In genomic region chr22:50190182-50190951, GRCh38 we compare ENCODE assay signal across 1 cellular context.
A peak's percentile ranks its signal among the peaks of the same experiment; 100 is the strongest.
TF ChIP-seq lines count a peak whose summit lies in the region.

No MANE protein-coding gene starts in this region.

TF ChIP-seq in WTC11, 78 proteins besides CTCF, POLR2A, EP300 and RAD21 (continued from another document):
- TF ChIP-seq ARID4B (CRISPR knock-in tag; IDR thresholded peaks at IDR 0.05; ENCODE audit: borderline replicate concordance) (no peak), NFYB (CRISPR knock-in tag; conservative IDR thresholded peaks at IDR 0.05; ENCODE audit: low read depth) (0 out of 2 replicates have a peak, but pooled peaks have one; percentile 7), NR2C2 (CRISPR knock-in tag; IDR thresholded peaks at IDR 0.05) (no peak), SMAD4 (CRISPR knock-in tag; IDR thresholded peaks at IDR 0.05) (no peak), ZNF396 (CRISPR knock-in tag; IDR thresholded peaks at IDR 0.05; ENCODE audit: borderline replicate concordance) (no peak), ZNF219 (CRISPR knock-in tag; IDR thresholded peaks at IDR 0.05; ENCODE audit: borderline replicate concordance) (no peak), FOXK1 (CRISPR knock-in tag; IDR thresholded peaks at IDR 0.05) (no peak), JAZF1 (CRISPR knock-in tag; IDR thresholded peaks at IDR 0.05) (no peak), ATF1 (CRISPR knock-in tag; IDR thresholded peaks at IDR 0.05) (no peak), TCF7 (CRISPR knock-in tag; IDR thresholded peaks at IDR 0.05; ENCODE audit: low read depth) (no peak), TEAD1 (CRISPR knock-in tag; IDR thresholded peaks at IDR 0.05) (peak; percentile 23; the same call in 1 of the 2 replicates), ZNF281 (CRISPR knock-in tag; IDR thresholded peaks at IDR 0.05) (0 out of 2 replicates have a peak, but pooled peaks have one; percentile 51), ATF3 (CRISPR knock-in tag; conservative IDR thresholded peaks at IDR 0.05) (no peak), FOXP4 (CRISPR knock-in tag; IDR thresholded peaks at IDR 0.05) (0 out of 2 replicates have a peak, but pooled peaks have one; percentile 20), GABPB1 (CRISPR knock-in tag; IDR thresholded peaks at IDR 0.05) (no peak), FOXP1 (CRISPR knock-in tag; IDR thresholded peaks at IDR 0.05; ENCODE audit: borderline replicate concordance) (no peak), ETV6 (CRISPR knock-in tag; IDR thresholded peaks at IDR 0.05) (0 out of 2 replicates have a peak, but pooled peaks have one; percentile 30), AR (CRISPR knock-in tag; IDR thresholded peaks at IDR 0.05) (no peak), ZNF121 (CRISPR knock-in tag; IDR thresholded peaks at IDR 0.05) (0 out of 2 replicates have a peak, but pooled peaks have one; percentile 30)
- TF ChIP-seq, protein P1, sequence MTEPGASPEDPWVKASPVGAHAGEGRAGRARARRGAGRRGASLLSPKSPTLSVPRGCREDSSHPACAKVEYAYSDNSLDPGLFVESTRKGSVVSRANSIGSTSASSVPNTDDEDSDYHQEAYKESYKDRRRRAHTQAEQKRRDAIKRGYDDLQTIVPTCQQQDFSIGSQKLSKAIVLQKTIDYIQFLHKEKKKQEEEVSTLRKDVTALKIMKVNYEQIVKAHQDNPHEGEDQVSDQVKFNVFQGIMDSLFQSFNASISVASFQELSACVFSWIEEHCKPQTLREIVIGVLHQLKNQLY (CRISPR knock-in tag; IDR thresholded peaks at IDR 0.05) = no peak
- TF ChIP-seq, protein P2, sequence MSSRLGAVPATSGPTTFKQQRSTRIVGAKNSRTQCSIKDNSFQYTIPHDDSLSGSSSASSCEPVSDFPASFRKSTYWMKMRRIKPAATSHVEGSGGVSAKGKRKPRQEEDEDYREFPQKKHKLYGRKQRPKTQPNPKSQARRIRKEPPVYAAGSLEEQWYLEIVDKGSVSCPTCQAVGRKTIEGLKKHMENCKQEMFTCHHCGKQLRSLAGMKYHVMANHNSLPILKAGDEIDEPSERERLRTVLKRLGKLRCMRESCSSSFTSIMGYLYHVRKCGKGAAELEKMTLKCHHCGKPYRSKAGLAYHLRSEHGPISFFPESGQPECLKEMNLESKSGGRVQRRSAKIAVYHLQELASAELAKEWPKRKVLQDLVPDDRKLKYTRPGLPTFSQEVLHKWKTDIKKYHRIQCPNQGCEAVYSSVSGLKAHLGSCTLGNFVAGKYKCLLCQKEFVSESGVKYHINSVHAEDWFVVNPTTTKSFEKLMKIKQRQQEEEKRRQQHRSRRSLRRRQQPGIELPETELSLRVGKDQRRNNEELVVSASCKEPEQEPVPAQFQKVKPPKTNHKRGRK (CRISPR knock-in tag; IDR thresholded peaks at IDR 0.05; ENCODE audit: borderline replicate concordance) = no peak
- TF ChIP-seq, protein P3, sequence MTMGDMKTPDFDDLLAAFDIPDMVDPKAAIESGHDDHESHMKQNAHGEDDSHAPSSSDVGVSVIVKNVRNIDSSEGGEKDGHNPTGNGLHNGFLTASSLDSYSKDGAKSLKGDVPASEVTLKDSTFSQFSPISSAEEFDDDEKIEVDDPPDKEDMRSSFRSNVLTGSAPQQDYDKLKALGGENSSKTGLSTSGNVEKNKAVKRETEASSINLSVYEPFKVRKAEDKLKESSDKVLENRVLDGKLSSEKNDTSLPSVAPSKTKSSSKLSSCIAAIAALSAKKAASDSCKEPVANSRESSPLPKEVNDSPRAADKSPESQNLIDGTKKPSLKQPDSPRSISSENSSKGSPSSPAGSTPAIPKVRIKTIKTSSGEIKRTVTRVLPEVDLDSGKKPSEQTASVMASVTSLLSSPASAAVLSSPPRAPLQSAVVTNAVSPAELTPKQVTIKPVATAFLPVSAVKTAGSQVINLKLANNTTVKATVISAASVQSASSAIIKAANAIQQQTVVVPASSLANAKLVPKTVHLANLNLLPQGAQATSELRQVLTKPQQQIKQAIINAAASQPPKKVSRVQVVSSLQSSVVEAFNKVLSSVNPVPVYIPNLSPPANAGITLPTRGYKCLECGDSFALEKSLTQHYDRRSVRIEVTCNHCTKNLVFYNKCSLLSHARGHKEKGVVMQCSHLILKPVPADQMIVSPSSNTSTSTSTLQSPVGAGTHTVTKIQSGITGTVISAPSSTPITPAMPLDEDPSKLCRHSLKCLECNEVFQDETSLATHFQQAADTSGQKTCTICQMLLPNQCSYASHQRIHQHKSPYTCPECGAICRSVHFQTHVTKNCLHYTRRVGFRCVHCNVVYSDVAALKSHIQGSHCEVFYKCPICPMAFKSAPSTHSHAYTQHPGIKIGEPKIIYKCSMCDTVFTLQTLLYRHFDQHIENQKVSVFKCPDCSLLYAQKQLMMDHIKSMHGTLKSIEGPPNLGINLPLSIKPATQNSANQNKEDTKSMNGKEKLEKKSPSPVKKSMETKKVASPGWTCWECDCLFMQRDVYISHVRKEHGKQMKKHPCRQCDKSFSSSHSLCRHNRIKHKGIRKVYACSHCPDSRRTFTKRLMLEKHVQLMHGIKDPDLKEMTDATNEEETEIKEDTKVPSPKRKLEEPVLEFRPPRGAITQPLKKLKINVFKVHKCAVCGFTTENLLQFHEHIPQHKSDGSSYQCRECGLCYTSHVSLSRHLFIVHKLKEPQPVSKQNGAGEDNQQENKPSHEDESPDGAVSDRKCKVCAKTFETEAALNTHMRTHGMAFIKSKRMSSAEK (CRISPR knock-in tag; IDR thresholded peaks at IDR 0.05; ENCODE audit: borderline replicate concordance) = no peak
- TF ChIP-seq, protein P4, sequence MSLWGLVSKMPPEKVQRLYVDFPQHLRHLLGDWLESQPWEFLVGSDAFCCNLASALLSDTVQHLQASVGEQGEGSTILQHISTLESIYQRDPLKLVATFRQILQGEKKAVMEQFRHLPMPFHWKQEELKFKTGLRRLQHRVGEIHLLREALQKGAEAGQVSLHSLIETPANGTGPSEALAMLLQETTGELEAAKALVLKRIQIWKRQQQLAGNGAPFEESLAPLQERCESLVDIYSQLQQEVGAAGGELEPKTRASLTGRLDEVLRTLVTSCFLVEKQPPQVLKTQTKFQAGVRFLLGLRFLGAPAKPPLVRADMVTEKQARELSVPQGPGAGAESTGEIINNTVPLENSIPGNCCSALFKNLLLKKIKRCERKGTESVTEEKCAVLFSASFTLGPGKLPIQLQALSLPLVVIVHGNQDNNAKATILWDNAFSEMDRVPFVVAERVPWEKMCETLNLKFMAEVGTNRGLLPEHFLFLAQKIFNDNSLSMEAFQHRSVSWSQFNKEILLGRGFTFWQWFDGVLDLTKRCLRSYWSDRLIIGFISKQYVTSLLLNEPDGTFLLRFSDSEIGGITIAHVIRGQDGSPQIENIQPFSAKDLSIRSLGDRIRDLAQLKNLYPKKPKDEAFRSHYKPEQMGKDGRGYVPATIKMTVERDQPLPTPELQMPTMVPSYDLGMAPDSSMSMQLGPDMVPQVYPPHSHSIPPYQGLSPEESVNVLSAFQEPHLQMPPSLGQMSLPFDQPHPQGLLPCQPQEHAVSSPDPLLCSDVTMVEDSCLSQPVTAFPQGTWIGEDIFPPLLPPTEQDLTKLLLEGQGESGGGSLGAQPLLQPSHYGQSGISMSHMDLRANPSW (CRISPR knock-in tag; conservative IDR thresholded peaks at IDR 0.05; ENCODE audit: low read depth) = no peak
- TF ChIP-seq, protein P5, sequence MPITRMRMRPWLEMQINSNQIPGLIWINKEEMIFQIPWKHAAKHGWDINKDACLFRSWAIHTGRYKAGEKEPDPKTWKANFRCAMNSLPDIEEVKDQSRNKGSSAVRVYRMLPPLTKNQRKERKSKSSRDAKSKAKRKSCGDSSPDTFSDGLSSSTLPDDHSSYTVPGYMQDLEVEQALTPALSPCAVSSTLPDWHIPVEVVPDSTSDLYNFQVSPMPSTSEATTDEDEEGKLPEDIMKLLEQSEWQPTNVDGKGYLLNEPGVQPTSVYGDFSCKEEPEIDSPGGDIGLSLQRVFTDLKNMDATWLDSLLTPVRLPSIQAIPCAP (CRISPR knock-in tag; IDR thresholded peaks at IDR 0.05) = no peak
